1 cellular context compared by ENCODE assay signal in genomic region chr5:72817639-72818266, GRCh38.
A peak's percentile ranks its signal among the peaks of the same experiment; 100 is the strongest.
TF ChIP-seq lines count a peak whose summit lies in the region.

No MANE protein-coding gene starts in this region.

TF ChIP-seq in A549, 52 proteins besides CTCF, POLR2A, EP300 and RAD21:
- TF ChIP-seq HMGXB4 (CRISPR knock-in tag; IDR thresholded peaks at IDR 0.05; ENCODE audit: borderline replicate concordance), result 0 out of 2 replicates have a peak, but pooled peaks have one; percentile 56
- peak in 1 of 2 experiments; percentile 32; a peak in 1 of 4 replicates for TF ChIP-seq CEBPB (IDR thresholded peaks at IDR 0.05)
- TF ChIP-seq FOSL2 (IDR thresholded peaks at IDR 0.05), result no peak
- TF ChIP-seq FOSL2 (CRISPR knock-in tag; IDR thresholded peaks at IDR 0.05), result no peak
- 0 out of 2 replicates have a peak, but pooled peaks have one; percentile 45 for TF ChIP-seq TFCP2L1 (CRISPR knock-in tag; IDR thresholded peaks at IDR 0.05)
